In the genomic region with DNA sequence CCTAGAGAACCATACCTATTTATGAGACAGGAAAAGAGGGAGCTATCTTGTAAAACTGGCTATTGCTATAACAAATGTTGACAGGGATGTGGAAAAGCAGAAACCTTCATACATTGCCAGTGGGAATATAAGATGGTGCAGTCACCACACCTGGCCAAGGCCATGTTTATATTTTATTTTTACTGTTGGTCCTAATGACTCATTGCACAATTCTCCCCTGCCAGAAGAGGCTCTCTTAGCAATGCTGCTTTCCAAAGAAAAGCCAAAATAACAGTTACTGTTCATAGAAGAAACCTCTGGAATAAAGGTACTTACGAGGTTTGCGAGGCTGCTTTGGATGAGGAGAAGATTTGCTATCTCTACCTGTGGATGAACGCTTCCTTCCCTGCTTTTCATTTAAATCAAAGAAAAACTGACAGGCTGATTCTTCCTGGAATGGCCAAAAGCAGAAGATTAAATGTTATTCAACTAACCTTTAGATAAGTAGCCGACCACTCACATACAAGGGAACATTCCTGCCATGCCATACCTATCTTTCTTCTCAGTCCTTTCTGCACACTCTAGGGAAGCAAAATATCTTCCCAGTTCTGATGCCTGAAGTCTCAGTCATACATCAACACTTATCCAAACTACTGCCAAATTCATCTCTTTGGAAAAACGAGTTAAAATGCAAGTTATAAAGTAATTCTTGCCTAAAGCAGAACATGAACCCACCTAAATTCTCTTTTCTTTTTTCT, we compare ENCODE assay signal across 19 cellular contexts.
"Had no signal": no experiment of that assay in that cellular context is flagged by ENCODE, and none has a peak within 500 bp of the region (broad histone marks: within the 10 kb centered on the region; RNA-seq: fewer than 3 reads in every experiment).

No MANE protein-coding gene starts in this region.

- H3K27ac Mint-ChIP-seq: activated CD4-positive, alpha-beta T cell treated with anti-CD3 and anti-CD28 coated beads, Interleukin-2, amount 10 ng/mL, durations not matched to agents 24 days and 14 days; brain had no signal

- H3K4me1 ChIP-seq: gastroesophageal sphincter, parathyroid adenoma, thyroid gland had no signal

- H3K27me3 Mint-ChIP-seq: activated CD4-positive, alpha-beta T cell treated with anti-CD3 and anti-CD28 coated beads, Interleukin-2, amount 10 ng/mL, durations not matched to agents 24 days and 14 days; brain; naive thymus-derived CD8-positive, alpha-beta T cell had no signal

- H3K4me1 Mint-ChIP-seq: brain had no signal

- H3K9me3 Mint-ChIP-seq: activated CD4-positive, alpha-beta T cell treated with anti-CD3 and anti-CD28 coated beads, Interleukin-2, amount 10 ng/mL, durations not matched to agents 24 days and 14 days; activated naive CD4-positive, alpha-beta T cell treated with anti-CD3 and anti-CD28 coated beads, Interleukin-2, amount 50 U/mL, for 72 hours; brain; naive thymus-derived CD8-positive, alpha-beta T cell had no signal

- H3K4me3 Mint-ChIP-seq: activated CD4-positive, alpha-beta T cell treated with anti-CD3 and anti-CD28 coated beads, Interleukin-2, amount 10 ng/mL, durations not matched to agents 24 days and 14 days; brain; naive thymus-derived CD8-positive, alpha-beta T cell had no signal

- H3K27me3 ChIP-seq: gastroesophageal sphincter, heart right ventricle, thyroid gland had no signal

- H3K27ac ChIP-seq: gastroesophageal sphincter, heart right ventricle, parathyroid adenoma, thyroid gland had no signal

- H3K9me3 ChIP-seq: gastroesophageal sphincter, heart right ventricle, thyroid gland had no signal

- H3K4me3 ChIP-seq: gastroesophageal sphincter, heart right ventricle, thyroid gland had no signal

- DNase-seq: activated CD4-positive, alpha-beta T cell treated with anti-CD3 and anti-CD28 coated beads, Interleukin-2, amount 10 ng/mL, durations not matched to agents 24 days and 14 days; activated CD4-positive, CD25-positive, alpha-beta regulatory T cell; activated CD8-positive, alpha-beta memory T cell treated with anti-CD3 and anti-CD28 coated beads, Interleukin-2, amount 50 U/mL, for 48 hours; activated gamma-delta T cell; amygdala; cortex of kidney; erythroblast; heart right ventricle; left ventricle myocardium superior; naive thymus-derived CD8-positive, alpha-beta T cell; stimulated activated CD8-positive, alpha-beta memory T cell treated with anti-CD3 and anti-CD28 coated beads, Interleukin-4, amount 100 ng/mL, for 48 hours; stimulated activated naive CD4-positive, alpha-beta T cell treated with Interleukin-2 at 50 U/mL for 16 hours; T-helper 1 cell; T-helper 9 cell; thyroid gland had no signal
